22 cellular contexts compared by ENCODE assay signal in the genomic region with DNA sequence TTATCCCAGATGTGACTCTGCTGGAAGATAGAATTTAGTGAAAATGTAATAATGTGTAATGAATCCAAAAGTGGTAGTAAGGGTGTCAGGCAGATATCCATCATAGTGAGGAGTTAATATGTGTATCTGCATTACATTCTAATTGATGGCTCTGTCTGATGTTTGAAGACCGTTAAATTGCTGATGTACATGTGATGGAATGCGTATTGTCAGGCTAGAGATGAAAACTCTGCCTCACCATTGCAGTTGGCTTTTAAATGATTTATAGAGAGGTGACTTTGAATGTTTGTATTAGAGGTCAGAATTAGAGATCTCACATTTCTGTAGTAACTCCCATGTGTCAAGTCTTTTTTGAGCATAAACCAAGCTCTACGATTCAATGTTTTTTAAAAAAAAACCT.
"Had no signal": no experiment of that assay in that cellular context is flagged by ENCODE, and none has a peak within 500 bp of the region (broad histone marks: within the 10 kb centered on the region; RNA-seq: fewer than 3 reads in every experiment).

No MANE protein-coding gene starts in this region.

- DNase-seq: activated B cell treated with CpG ODN at 0.5 μM for 24 hours; activated CD4-positive, alpha-beta memory T cell treated with anti-CD3 and anti-CD28 coated beads, Interleukin-2, amount 10 ng/mL, durations not matched to agents 7 days and 5 days; activated CD4-positive, alpha-beta T cell treated with anti-CD3 and anti-CD28 coated beads, Interleukin-2, amount 50 U/mL, for 1 hour; activated gamma-delta T cell; activated naive CD4-positive, alpha-beta T cell treated with anti-CD3 and anti-CD28 coated beads for 36 hours; activated T-cell treated with anti-CD3 and anti-CD28 coated beads for 4 hours; activated T-cell treated with anti-CD3 and anti-CD28 coated beads, Interleukin-2, amount 50 U/mL, for 48 hours; amygdala; caudate nucleus; colonic mucosa; Karpas-422; NCI-H1092; NCI-H1417; NCI-H1930; NCI-H2171; NCI-H2227 treated with DMSO at 0.1 percent for 48 hours; NCI-H510A; NCI-H526 treated with DMSO at 0.1 percent for 48 hours; SHP77; T-cell; T-helper 2 cell; T1000 had no signal
